1 cellular context compared by ENCODE assay signal in the genomic region with DNA sequence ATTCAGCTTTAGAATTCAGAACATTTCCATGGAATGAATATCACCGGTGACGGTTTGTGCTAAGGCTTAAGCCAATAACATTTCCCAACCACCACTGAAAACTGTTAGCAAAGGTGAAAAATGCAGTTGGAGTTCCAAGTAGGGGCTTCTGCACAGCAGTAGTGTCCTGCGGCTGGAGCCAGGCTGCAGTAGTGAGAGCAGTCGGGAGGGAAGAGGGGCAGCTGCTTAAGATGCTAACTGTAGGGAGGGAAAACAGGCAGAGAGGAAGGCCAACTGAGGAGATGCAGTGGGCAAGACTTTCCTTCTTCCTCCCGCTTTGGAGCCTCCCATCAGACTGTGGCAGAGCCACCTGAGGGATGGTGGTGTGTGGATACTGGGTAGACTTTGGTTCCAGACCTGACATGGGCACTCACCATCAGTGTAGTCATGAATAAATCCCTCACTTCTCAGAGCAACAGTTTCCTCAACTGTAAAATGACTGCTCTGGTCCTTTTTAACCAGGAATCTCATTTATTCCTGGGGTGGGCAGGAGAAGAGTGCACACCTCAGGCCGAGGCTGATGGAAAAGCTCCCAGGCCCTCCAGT.
TF ChIP-seq lines count a peak whose summit lies in the region.

No MANE protein-coding gene starts in this region.

TF ChIP-seq in GM23338, 12 proteins besides CTCF, POLR2A, EP300 and RAD21 (continued from another document):
- TF ChIP-seq ZNF114 (CRISPR knock-in tag; IDR thresholded peaks at IDR 0.05), result no peak
- TF ChIP-seq POLR2AphosphoS5 (IDR thresholded peaks at IDR 0.05; ENCODE audit: low read depth), result no peak
- TF ChIP-seq NANOG (IDR thresholded peaks at IDR 0.05; ENCODE audit: borderline replicate concordance), result no peak
- no peak for TF ChIP-seq EZH2 (IDR thresholded peaks at IDR 0.05; ENCODE audit: low read depth, unreplicated experiment)
- TF ChIP-seq, protein P1, sequence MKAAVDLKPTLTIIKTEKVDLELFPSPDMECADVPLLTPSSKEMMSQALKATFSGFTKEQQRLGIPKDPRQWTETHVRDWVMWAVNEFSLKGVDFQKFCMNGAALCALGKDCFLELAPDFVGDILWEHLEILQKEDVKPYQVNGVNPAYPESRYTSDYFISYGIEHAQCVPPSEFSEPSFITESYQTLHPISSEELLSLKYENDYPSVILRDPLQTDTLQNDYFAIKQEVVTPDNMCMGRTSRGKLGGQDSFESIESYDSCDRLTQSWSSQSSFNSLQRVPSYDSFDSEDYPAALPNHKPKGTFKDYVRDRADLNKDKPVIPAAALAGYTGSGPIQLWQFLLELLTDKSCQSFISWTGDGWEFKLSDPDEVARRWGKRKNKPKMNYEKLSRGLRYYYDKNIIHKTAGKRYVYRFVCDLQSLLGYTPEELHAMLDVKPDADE (IDR thresholded peaks at IDR 0.05), result no peak
- no peak for TF ChIP-seq ZNF331 (CRISPR knock-in tag; IDR thresholded peaks at IDR 0.05; ENCODE audit: low read depth)
- TF ChIP-seq, protein P2, sequence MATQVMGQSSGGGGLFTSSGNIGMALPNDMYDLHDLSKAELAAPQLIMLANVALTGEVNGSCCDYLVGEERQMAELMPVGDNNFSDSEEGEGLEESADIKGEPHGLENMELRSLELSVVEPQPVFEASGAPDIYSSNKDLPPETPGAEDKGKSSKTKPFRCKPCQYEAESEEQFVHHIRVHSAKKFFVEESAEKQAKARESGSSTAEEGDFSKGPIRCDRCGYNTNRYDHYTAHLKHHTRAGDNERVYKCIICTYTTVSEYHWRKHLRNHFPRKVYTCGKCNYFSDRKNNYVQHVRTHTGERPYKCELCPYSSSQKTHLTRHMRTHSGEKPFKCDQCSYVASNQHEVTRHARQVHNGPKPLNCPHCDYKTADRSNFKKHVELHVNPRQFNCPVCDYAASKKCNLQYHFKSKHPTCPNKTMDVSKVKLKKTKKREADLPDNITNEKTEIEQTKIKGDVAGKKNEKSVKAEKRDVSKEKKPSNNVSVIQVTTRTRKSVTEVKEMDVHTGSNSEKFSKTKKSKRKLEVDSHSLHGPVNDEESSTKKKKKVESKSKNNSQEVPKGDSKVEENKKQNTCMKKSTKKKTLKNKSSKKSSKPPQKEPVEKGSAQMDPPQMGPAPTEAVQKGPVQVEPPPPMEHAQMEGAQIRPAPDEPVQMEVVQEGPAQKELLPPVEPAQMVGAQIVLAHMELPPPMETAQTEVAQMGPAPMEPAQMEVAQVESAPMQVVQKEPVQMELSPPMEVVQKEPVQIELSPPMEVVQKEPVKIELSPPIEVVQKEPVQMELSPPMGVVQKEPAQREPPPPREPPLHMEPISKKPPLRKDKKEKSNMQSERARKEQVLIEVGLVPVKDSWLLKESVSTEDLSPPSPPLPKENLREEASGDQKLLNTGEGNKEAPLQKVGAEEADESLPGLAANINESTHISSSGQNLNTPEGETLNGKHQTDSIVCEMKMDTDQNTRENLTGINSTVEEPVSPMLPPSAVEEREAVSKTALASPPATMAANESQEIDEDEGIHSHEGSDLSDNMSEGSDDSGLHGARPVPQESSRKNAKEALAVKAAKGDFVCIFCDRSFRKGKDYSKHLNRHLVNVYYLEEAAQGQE (IDR thresholded peaks at IDR 0.05; ENCODE audit: unreplicated experiment), result no peak
- TF ChIP-seq, protein P3, sequence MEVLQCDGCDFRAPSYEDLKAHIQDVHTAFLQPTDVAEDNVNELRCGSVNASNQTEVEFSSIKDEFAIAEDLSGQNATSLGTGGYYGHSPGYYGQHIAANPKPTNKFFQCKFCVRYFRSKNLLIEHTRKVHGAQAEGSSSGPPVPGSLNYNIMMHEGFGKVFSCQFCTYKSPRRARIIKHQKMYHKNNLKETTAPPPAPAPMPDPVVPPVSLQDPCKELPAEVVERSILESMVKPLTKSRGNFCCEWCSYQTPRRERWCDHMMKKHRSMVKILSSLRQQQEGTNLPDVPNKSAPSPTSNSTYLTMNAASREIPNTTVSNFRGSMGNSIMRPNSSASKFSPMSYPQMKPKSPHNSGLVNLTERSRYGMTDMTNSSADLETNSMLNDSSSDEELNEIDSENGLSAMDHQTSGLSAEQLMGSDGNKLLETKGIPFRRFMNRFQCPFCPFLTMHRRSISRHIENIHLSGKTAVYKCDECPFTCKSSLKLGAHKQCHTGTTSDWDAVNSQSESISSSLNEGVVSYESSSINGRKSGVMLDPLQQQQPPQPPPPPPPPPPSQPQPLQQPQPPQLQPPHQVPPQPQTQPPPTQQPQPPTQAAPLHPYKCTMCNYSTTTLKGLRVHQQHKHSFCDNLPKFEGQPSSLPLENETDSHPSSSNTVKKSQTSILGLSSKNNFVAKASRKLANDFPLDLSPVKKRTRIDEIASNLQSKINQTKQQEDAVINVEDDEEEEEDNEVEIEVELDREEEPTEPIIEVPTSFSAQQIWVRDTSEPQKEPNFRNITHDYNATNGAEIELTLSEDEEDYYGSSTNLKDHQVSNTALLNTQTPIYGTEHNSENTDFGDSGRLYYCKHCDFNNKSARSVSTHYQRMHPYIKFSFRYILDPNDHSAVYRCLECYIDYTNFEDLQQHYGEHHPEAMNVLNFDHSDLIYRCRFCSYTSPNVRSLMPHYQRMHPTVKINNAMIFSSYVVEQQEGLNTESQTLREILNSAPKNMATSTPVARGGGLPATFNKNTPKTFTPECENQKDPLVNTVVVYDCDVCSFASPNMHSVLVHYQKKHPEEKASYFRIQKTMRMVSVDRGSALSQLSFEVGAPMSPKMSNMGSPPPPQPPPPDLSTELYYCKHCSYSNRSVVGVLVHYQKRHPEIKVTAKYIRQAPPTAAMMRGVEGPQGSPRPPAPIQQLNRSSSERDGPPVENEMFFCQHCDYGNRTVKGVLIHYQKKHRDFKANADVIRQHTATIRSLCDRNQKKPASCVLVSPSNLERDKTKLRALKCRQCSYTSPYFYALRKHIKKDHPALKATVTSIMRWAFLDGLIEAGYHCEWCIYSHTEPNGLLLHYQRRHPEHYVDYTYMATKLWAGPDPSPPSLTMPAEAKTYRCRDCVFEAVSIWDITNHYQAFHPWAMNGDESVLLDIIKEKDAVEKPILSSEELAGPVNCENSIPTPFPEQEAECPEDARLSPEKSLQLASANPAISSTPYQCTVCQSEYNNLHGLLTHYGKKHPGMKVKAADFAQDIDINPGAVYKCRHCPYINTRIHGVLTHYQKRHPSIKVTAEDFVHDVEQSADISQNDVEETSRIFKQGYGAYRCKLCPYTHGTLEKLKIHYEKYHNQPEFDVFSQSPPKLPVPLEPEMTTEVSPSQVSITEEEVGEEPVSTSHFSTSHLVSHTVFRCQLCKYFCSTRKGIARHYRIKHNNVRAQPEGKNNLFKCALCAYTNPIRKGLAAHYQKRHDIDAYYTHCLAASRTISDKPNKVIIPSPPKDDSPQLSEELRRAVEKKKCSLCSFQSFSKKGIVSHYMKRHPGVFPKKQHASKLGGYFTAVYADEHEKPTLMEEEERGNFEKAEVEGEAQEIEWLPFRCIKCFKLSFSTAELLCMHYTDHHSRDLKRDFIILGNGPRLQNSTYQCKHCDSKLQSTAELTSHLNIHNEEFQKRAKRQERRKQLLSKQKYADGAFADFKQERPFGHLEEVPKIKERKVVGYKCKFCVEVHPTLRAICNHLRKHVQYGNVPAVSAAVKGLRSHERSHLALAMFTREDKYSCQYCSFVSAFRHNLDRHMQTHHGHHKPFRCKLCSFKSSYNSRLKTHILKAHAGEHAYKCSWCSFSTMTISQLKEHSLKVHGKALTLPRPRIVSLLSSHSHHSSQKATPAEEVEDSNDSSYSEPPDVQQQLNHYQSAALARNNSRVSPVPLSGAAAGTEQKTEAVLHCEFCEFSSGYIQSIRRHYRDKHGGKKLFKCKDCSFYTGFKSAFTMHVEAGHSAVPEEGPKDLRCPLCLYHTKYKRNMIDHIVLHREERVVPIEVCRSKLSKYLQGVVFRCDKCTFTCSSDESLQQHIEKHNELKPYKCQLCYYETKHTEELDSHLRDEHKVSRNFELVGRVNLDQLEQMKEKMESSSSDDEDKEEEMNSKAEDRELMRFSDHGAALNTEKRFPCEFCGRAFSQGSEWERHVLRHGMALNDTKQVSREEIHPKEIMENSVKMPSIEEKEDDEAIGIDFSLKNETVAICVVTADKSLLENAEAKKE (CRISPR knock-in tag; IDR thresholded peaks at IDR 0.05), result no peak
- TF ChIP-seq CREB1 (CRISPR knock-in tag; IDR thresholded peaks at IDR 0.05; ENCODE audit: low read depth), result no peak
- TF ChIP-seq EZH2phosphoT487 (IDR thresholded peaks at IDR 0.05; ENCODE audit: unreplicated experiment), result no peak
- TF ChIP-seq STAT1 (IDR thresholded peaks at IDR 0.05; ENCODE audit: unreplicated experiment), result no peak
